ENCODE assay signal across 15 cellular contexts in genomic region chr6:26214826-26215199, GRCh38.
DNase-seq lines count a peak whose midpoint lies in the region; ATAC-seq and TF ChIP-seq lines count a peak whose summit lies in the region.
"Had no signal": no experiment of that assay in that cellular context is flagged by ENCODE, and none has a peak within 500 bp of the region (broad histone marks: within the 10 kb centered on the region; RNA-seq: fewer than 3 reads in every experiment).

No MANE protein-coding gene starts in this region.

- no peaks in the 10 kb centered on the region for H3K27me3 Mint-ChIP-seq in memory B cell
- H3K27me3 Mint-ChIP-seq: IgD-negative memory B cell had no signal

- H3K4me3 ChIP-seq in BE2C (ENCODE audit: low read depth, low read length) = peak overlapping the region; percentile 96
- peak overlapping the region; percentile 62 for H3K4me3 ChIP-seq in H7 (ENCODE audit: insufficient read depth, low read depth, low read length)
- peak overlapping the region; percentile 62 for H3K4me3 ChIP-seq in astrocyte of the cerebellum (ENCODE audit: low read depth, low read length)

- no peak for ATAC-seq in memory B cell (ENCODE audit: low read depth)

- peak overlapping the region; percentile 29 for H3K4me3 Mint-ChIP-seq in memory B cell
- H3K4me3 Mint-ChIP-seq: IgD-negative memory B cell had no signal

- peaks cover 4% of the 10 kb centered on the region for H3K9me3 Mint-ChIP-seq in memory B cell

- TF ChIP-seq CTCF in BE2C (IDR thresholded peaks at IDR 0.05; ENCODE audit: low read depth, low read length) (no peak), astrocyte of the cerebellum (IDR thresholded peaks at IDR 0.05; ENCODE audit: low read depth, low read length, missing control alignments) (no peak)

- H3K27me3 ChIP-seq in BE2C = no peaks in the 10 kb centered on the region
- no peaks in the 10 kb centered on the region for H3K27me3 ChIP-seq in H7 (ENCODE audit: control insufficient read depth, insufficient read depth, low read length)
- H3K27me3 ChIP-seq: adrenal gland had no signal

- H3K36me3 ChIP-seq in BE2C (no peaks in the 10 kb centered on the region), H7 (replicated peaks; ENCODE audit: control insufficient read depth, insufficient read depth, low read length) (no peaks in the 10 kb centered on the region)
- H3K36me3 ChIP-seq: adrenal gland, esophagus muscularis mucosa had no signal

- H3K9me3 ChIP-seq in BE2C = no peaks in the 10 kb centered on the region
- H3K9me3 ChIP-seq: adrenal gland, esophagus muscularis mucosa had no signal

- no peak for DNase-seq in BE2C
- DNase-seq in H7 = no peak
- DNase-seq in astrocyte of the cerebellum (ENCODE audit: low read depth) = no peak
- no peak for DNase-seq in memory B cell (ENCODE audit: low spot score in 2 of 2)
- no peak for DNase-seq in NCI-H146 (lab: John Stamatoyannopoulos, UW)
- no peak for DNase-seq in NCI-H1105 (lab: John Stamatoyannopoulos, UW)
- no peak for DNase-seq in Kasumi-1 (lab: John Stamatoyannopoulos, UW)
- DNase-seq in NCI-H128 (lab: John Stamatoyannopoulos, UW; ENCODE audit: unreplicated experiment) = no peak
- DNase-seq: activated CD8-positive, alpha-beta memory T cell treated with anti-CD3 and anti-CD28 coated beads for 24 hours; left colon; NCI-H2227 treated with DMSO at 0.1 percent for 48 hours; stimulated activated CD8-positive, alpha-beta memory T cell treated with anti-CD3 and anti-CD28 coated beads, Interleukin-4, amount 100 ng/mL, for 48 hours had no signal

- H3K4me1 ChIP-seq in BE2C = no peaks in the 10 kb centered on the region

- H3K4me1 Mint-ChIP-seq in memory B cell = peaks cover 3% of the 10 kb centered on the region

- H3K36me3 Mint-ChIP-seq in memory B cell = no peaks in the 10 kb centered on the region
- H3K36me3 Mint-ChIP-seq: IgD-negative memory B cell had no signal

- no peak overlapping the region for H3K27ac Mint-ChIP-seq in memory B cell

- in situ Hi-C loops in astrocyte of the cerebellum (cut with HindIII; ENCODE audit: low sequenced_read_pairs) = no loop called here
